Comparison of ENCODE assay signal across 8 cellular contexts in the genomic region with DNA sequence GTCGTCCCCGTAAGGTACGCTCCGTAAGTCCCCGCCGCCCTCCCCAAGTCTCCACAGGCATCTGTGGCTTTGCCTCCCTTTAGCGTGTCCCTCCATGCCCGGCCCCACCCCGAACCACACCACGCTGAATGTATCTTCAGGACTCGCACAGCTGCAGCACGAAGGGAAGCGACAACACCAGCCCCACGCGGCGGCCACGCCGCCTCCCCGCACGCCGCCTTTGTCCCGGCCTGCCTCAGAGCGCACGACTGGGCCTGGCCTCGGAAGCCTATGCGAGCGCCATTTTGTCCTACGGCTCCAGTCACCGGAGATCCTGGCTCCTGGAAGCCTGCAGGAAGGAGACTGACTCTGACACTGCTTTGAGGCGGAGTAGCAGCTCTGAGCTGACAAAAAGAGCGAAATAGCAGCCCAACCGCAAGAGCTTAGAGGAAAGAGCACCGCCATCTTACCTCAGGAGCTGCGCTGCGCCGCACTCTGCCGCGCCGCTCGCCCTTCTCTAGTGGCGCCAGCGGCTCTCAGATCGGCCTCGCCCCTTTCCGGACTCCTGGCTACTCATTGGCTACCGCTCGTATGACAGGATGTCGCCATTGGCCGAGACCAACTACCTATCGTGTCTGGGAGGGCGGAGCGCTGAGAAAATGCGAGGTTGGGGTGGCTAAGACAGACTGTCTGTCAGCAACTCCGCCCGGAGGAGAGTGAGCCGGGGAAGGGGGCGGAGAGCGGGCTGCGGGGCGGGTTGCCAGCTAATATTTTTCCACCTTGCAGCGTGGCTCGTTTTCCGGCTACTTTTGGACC. TPM values are rescaled to one million over a fixed set of nuclear protein-coding genes. Genes with fewer than 3 reads are reported as not detected.
DNase-seq lines count a peak whose midpoint lies in the region; ATAC-seq and TF ChIP-seq lines count a peak whose summit lies in the region.

A gene with protein sequence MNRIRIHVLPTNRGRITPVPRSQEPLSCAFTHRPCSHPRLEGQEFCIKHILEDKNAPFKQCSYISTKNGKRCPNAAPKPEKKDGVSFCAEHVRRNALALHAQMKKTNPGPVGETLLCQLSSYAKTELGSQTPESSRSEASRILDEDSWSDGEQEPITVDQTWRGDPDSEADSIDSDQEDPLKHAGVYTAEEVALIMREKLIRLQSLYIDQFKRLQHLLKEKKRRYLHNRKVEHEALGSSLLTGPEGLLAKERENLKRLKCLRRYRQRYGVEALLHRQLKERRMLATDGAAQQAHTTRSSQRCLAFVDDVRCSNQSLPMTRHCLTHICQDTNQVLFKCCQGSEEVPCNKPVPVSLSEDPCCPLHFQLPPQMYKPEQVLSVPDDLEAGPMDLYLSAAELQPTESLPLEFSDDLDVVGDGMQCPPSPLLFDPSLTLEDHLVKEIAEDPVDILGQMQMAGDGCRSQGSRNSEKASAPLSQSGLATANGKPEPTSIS (minus strand): TSS at position 501 of the 795 bp plus-strand sequence. CDS start 606 bp downstream, outside the sequence.

- peaks cover 35% of the 10 kb centered on the region for H3K36me3 Mint-ChIP-seq in activated CD4-positive, alpha-beta memory T cell treated with anti-CD3 and anti-CD28 coated beads for 36 hours

- H3K36me3 ChIP-seq in liver (ENCODE audit: control insufficient read depth in 4 of 4, insufficient read depth in 3 of 4, low read depth in 1 of 4, low read length in 3 of 4) = peaks cover 0 to 16% (median 11%) of the 10 kb centered on the region in 4 donors

- TF ChIP-seq RAD21 in liver (IDR thresholded peaks at IDR 0.05) = peak in 1 of 2 donors; percentile 18

- H3K27ac Mint-ChIP-seq in activated CD4-positive, alpha-beta memory T cell treated with anti-CD3 and anti-CD28 coated beads for 36 hours = peak within 1 kb of the TSS; percentile 94

- H3K4me1 ChIP-seq in liver (ENCODE audit: control insufficient read depth in 4 of 4, insufficient read depth in 4 of 4, low read length in 3 of 4) = peaks cover 10 to 26% (median 19%) of the 10 kb centered on the region in 4 donors

- CTCF ChIA-PET in activated CD4-positive, alpha-beta memory T cell treated with anti-CD3 and anti-CD28 coated beads for 36 hours (lab: Charles Lee) = interaction anchor here (1.1 to 2.5 kb wide), 3 partner anchors 10 to 113 kb away, joined by 3 to 9 read pairs (median 4); no protein-coding TSS in a partner anchor

- ATAC-seq in GM19438 (IDR thresholded peaks at IDR 0.05; ENCODE audit: low read depth, unreplicated experiment) (peak; percentile 98), HG03575 (IDR thresholded peaks at IDR 0.05; ENCODE audit: extremely low read depth, insufficient number of reproducible peaks, low FRiP score, unreplicated experiment) (peak; percentile 97)

- peak; percentile 99 for DNase-seq in CD1c-positive myeloid dendritic cell (ENCODE audit: extremely low spot score)
- DNase-seq in NCI-H82 treated with DMSO at 0.1 percent for 48 hours (lab: John Stamatoyannopoulos, UW; ENCODE audit: unreplicated experiment) = peak; percentile 96
- peak; percentile 99 for DNase-seq in activated CD4-positive, alpha-beta memory T cell treated with anti-CD3 and anti-CD28 coated beads for 36 hours
- peak; percentile 98 to 100 for DNase-seq in dermis microvascular lymphatic vessel endothelial cell (ENCODE audit: low read depth in 2 of 2)
- peak; percentile 99 for DNase-seq in stimulated activated CD4-positive, alpha-beta T cell treated with anti-CD3 and anti-CD28 coated beads, Interleukin-4, amount 100 ng/mL, for 24 hours

- H3K4me3 Mint-ChIP-seq in activated CD4-positive, alpha-beta memory T cell treated with anti-CD3 and anti-CD28 coated beads for 36 hours = peak within 1 kb of the TSS; percentile 99

- no peaks in the 10 kb centered on the region for H3K9me3 ChIP-seq in liver (ENCODE audit: control insufficient read depth in 4 of 4, low read length in 3 of 4)

- peak within 1 kb of the TSS; percentile 87 to 97 for H3K27ac ChIP-seq in liver (ENCODE audit: low read depth in 1 of 2, low read length in 2 of 2)

- peaks cover 41% of the 10 kb centered on the region for H3K4me1 Mint-ChIP-seq in activated CD4-positive, alpha-beta memory T cell treated with anti-CD3 and anti-CD28 coated beads for 36 hours (ENCODE audit: low read depth)

- intact Hi-C loops in activated CD4-positive, alpha-beta memory T cell treated with anti-CD3 and anti-CD28 coated beads for 36 hours (cut with micrococcal nuclease) = loop anchor here (1.0 to 5.0 kb wide), 6 partner anchors 34 to 484 kb away; a partner anchor contains a TSS

- H3K4me3 ChIP-seq in liver (ENCODE audit: low read depth in 1 of 3, low read length in 3 of 3) = peak within 1 kb of the TSS; percentile 83 to 100 (median 85)

- under 1% methylated on average over 63 of the region's 63 CpGs for WGBS in liver

- TF ChIP-seq CTCF in liver (IDR thresholded peaks at IDR 0.05; ENCODE audit: low read depth, low read length, missing input control) = no peak

- no peaks in the 10 kb centered on the region for H3K27me3 ChIP-seq in liver (ENCODE audit: control insufficient read depth in 4 of 4, insufficient read depth in 4 of 4, low read length in 3 of 4)

- peak within 1 kb of the TSS; percentile 88 to 96 for H3K9ac ChIP-seq in liver (ENCODE audit: low read depth in 1 of 2, low read length in 2 of 2)

- POLR2A ChIA-PET in activated CD4-positive, alpha-beta memory T cell treated with anti-CD3 and anti-CD28 coated beads for 36 hours (lab: Charles Lee) = interaction anchor here (0.9 to 2.5 kb wide), 11 partner anchors 9 to 797 kb away, joined by 3 to 9 read pairs (median 3); a partner anchor contains a TSS

- no peaks in the 10 kb centered on the region for H3K9me3 Mint-ChIP-seq in activated CD4-positive, alpha-beta memory T cell treated with anti-CD3 and anti-CD28 coated beads for 36 hours

- H3K27me3 Mint-ChIP-seq in activated CD4-positive, alpha-beta memory T cell treated with anti-CD3 and anti-CD28 coated beads for 36 hours = no peaks in the 10 kb centered on the region

TF ChIP-seq in liver, 16 proteins besides CTCF, POLR2A, EP300 and RAD21 (continues in another document):
- TF ChIP-seq TAF1 (conservative IDR thresholded peaks at IDR 0.05) (peak; percentile 98), SP1 (IDR thresholded peaks at IDR 0.05) (peak; percentile 91), NR2F2 (IDR thresholded peaks at IDR 0.05) (no peak), FOXA1 (IDR thresholded peaks at IDR 0.05) (no peak), HNF4G (IDR thresholded peaks at IDR 0.05) (no peak), FOXA2 (IDR thresholded peaks at IDR 0.05) (no peak), JUND (IDR thresholded peaks at IDR 0.05) (peak in 1 of 2 donors; percentile 67), RXRA (IDR thresholded peaks at IDR 0.05) (peak; percentile 18 to 48), GABPA (IDR thresholded peaks at IDR 0.05 in 1 of 2, conservative IDR thresholded peaks at IDR 0.05 in 1 of 2) (peak in 1 of 2 donors; percentile 58)
- TF ChIP-seq, protein P1, sequence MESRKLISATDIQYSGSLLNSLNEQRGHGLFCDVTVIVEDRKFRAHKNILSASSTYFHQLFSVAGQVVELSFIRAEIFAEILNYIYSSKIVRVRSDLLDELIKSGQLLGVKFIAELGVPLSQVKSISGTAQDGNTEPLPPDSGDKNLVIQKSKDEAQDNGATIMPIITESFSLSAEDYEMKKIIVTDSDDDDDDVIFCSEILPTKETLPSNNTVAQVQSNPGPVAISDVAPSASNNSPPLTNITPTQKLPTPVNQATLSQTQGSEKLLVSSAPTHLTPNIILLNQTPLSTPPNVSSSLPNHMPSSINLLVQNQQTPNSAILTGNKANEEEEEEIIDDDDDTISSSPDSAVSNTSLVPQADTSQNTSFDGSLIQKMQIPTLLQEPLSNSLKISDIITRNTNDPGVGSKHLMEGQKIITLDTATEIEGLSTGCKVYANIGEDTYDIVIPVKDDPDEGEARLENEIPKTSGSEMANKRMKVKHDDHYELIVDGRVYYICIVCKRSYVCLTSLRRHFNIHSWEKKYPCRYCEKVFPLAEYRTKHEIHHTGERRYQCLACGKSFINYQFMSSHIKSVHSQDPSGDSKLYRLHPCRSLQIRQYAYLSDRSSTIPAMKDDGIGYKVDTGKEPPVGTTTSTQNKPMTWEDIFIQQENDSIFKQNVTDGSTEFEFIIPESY (IDR thresholded peaks at IDR 0.05) = peak; percentile 48
- TF ChIP-seq, protein P2, sequence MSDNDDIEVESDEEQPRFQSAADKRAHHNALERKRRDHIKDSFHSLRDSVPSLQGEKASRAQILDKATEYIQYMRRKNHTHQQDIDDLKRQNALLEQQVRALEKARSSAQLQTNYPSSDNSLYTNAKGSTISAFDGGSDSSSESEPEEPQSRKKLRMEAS (IDR thresholded peaks at IDR 0.05) = peak; percentile 45
- TF ChIP-seq, protein P3, sequence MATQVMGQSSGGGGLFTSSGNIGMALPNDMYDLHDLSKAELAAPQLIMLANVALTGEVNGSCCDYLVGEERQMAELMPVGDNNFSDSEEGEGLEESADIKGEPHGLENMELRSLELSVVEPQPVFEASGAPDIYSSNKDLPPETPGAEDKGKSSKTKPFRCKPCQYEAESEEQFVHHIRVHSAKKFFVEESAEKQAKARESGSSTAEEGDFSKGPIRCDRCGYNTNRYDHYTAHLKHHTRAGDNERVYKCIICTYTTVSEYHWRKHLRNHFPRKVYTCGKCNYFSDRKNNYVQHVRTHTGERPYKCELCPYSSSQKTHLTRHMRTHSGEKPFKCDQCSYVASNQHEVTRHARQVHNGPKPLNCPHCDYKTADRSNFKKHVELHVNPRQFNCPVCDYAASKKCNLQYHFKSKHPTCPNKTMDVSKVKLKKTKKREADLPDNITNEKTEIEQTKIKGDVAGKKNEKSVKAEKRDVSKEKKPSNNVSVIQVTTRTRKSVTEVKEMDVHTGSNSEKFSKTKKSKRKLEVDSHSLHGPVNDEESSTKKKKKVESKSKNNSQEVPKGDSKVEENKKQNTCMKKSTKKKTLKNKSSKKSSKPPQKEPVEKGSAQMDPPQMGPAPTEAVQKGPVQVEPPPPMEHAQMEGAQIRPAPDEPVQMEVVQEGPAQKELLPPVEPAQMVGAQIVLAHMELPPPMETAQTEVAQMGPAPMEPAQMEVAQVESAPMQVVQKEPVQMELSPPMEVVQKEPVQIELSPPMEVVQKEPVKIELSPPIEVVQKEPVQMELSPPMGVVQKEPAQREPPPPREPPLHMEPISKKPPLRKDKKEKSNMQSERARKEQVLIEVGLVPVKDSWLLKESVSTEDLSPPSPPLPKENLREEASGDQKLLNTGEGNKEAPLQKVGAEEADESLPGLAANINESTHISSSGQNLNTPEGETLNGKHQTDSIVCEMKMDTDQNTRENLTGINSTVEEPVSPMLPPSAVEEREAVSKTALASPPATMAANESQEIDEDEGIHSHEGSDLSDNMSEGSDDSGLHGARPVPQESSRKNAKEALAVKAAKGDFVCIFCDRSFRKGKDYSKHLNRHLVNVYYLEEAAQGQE (IDR thresholded peaks at IDR 0.05) = peak; percentile 94
- TF ChIP-seq, protein P4, sequence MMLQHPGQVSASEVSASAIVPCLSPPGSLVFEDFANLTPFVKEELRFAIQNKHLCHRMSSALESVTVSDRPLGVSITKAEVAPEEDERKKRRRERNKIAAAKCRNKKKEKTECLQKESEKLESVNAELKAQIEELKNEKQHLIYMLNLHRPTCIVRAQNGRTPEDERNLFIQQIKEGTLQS (IDR thresholded peaks at IDR 0.05) = peak; percentile 16

RNA-seq across cellular contexts. Expression of the gene that starts here (rescaled TPM):
- total RNA-seq in activated CD4-positive, alpha-beta memory T cell treated with anti-CD3 and anti-CD28 coated beads for 36 hours = 10 to 100 TPM; 45.7 to 48.4 TPM
- total RNA-seq in dermis microvascular lymphatic vessel endothelial cell (31.1 and 43.0 TPM in 2 replicates), liver (10 to 100 TPM; 21.7 to 23.0 TPM)
- polyA plus RNA-seq in liver = 1 to 10 TPM; 7.0 to 7.9 TPM

Comparison
In these comparisons a context has a peak if more than half of its experiments do, and no peak if none do; other contexts are left out.
1. Peak in every context shown above with its lines: DNase-seq, ATAC-seq, H3K4me3 ChIP-seq and H3K27ac ChIP-seq.